In the genomic region with DNA sequence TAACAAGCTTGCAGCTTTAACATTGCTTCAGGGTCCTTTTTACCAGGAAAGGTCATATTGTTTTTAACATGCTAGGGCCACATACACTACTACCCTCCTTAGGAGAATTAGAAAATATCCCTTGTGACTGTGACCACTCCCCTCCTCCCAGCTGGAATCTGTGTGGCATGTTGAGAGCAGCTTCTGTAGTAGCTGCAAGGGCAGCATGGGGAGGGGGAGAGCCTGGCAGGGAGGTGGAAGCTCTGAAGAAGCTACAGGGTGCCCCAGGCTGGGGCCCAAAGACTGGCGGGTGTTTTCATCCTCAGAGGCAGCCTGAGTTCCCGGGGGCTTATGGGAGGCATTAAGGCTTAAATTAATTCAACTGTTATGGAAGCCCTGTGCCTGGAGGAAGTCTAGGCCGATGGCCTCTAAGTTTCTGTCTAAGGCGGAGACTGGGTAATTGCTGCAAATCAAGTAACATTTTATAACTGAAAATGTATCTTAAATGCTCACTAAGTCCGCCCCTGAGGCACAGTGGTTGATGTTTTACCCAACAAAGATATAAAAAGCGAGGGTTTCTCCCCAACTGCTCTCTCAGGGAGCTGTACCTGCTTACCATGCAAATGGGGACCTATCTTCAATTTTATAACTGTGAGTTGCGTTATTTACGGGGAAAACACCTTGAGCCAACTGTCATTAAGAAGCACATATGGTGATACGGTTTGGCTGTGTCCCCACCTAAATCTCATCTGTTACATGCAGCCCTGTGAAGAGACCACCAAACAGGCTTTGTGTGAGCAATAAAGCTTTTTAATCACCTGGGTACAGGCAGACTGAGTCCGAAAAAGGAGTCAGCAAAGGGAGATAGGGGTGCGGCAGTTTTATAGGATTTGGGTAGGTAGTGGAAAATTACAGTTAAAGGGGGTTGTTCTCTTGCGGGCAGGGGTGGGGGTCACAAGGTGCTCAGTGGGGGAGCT, we compare ENCODE assay signal across 8 cellular contexts. TPM values are rescaled to one million over a fixed set of nuclear protein-coding genes. Genes with fewer than 3 reads are reported as not detected.
A peak's percentile ranks its signal among the peaks of the same experiment; 100 is the strongest.
DNase-seq lines count a peak whose midpoint lies in the region; ATAC-seq and TF ChIP-seq lines count a peak whose summit lies in the region.
"Had no signal": no experiment of that assay in that cellular context is flagged by ENCODE, and none has a peak within 500 bp of the region (broad histone marks: within the 10 kb centered on the region; RNA-seq: fewer than 3 reads in every experiment).

No MANE protein-coding gene starts in this region.

- DNase-seq in naive thymus-derived CD8-positive, alpha-beta T cell: no peak
- DNase-seq in HCEC 1CT: no peak
- DNase-seq in activated T-cell treated with anti-CD3 and anti-CD28 coated beads, Interleukin-2, amount 50 U/mL, for 4 hours: no peak
- no peak for DNase-seq in body of pancreas
- DNase-seq: NCI-H1105 had no signal

- no peaks in the 10 kb centered on the region for H3K27me3 ChIP-seq in KMS-11 (ENCODE audit: insufficient read depth, low read depth)
- H3K27me3 ChIP-seq in body of pancreas: no peaks in the 10 kb centered on the region

- no peaks in the 10 kb centered on the region; the same call in 1 of the 2 replicates for H3K79me2 ChIP-seq in KMS-11 (ENCODE audit: insufficient read depth, low read depth)

- no peak overlapping the region for H2AFZ ChIP-seq in KMS-11 (ENCODE audit: low read depth)

- H3K4me1 ChIP-seq in KMS-11 (ENCODE audit: low read depth, poor library complexity, severe bottlenecking) (peaks cover 36% of the 10 kb centered on the region), body of pancreas (no peaks in the 10 kb centered on the region)

- H3K4me3 Mint-ChIP-seq in naive thymus-derived CD8-positive, alpha-beta T cell: peak overlapping the region in 7 of 10 donors; percentile 22 to 71 (median 39)
- H3K4me3 Mint-ChIP-seq in activated T-cell treated with anti-CD3 and anti-CD28 coated beads, Interleukin-2, amount 50 U/mL, for 4 hours: no peak overlapping the region

- TF ChIP-seq CTCF in KMS-11 (conservative IDR thresholded peaks at IDR 0.05; ENCODE audit: low read depth, low read length) (no peak), body of pancreas (IDR thresholded peaks at IDR 0.05) (no peak)

- peak overlapping the region in 7 of 10 donors; percentile 28 to 96 (median 66) for H3K27ac Mint-ChIP-seq in naive thymus-derived CD8-positive, alpha-beta T cell

- intact Hi-C loops in body of pancreas (cut with DNase I): no loop called here

- H3K4me2 ChIP-seq in KMS-11: 0 out of 2 replicates have a peak overlapping the region, but pooled peaks have one; percentile 17

- peaks cover 15 to 35% (median 32%) of the 10 kb centered on the region in 4 donors for H3K4me1 Mint-ChIP-seq in naive thymus-derived CD8-positive, alpha-beta T cell
- H3K4me1 Mint-ChIP-seq in activated T-cell treated with anti-CD3 and anti-CD28 coated beads, Interleukin-2, amount 50 U/mL, for 4 hours (ENCODE audit: low read depth): peaks cover 14% of the 10 kb centered on the region

- H3K27ac ChIP-seq in KMS-11: no peak overlapping the region
- H3K27ac ChIP-seq in body of pancreas: no peak overlapping the region

- H3K9me3 Mint-ChIP-seq in naive thymus-derived CD8-positive, alpha-beta T cell: no peaks in the 10 kb centered on the region
- no peaks in the 10 kb centered on the region for H3K9me3 Mint-ChIP-seq in activated T-cell treated with anti-CD3 and anti-CD28 coated beads, Interleukin-2, amount 50 U/mL, for 4 hours

- H3K9me3 ChIP-seq in body of pancreas: no peaks in the 10 kb centered on the region

- H3K4me3 ChIP-seq in KMS-11 (IDR thresholded peaks at IDR 0.05; ENCODE audit: insufficient read depth, low read depth, low read length) (no peak overlapping the region), body of pancreas (no peak overlapping the region)

- peaks cover 1 to 13% (median 4%) of the 10 kb centered on the region in 3 donors for H3K36me3 Mint-ChIP-seq in naive thymus-derived CD8-positive, alpha-beta T cell
- H3K36me3 Mint-ChIP-seq in activated T-cell treated with anti-CD3 and anti-CD28 coated beads, Interleukin-2, amount 50 U/mL, for 4 hours (ENCODE audit: insufficient read depth): peaks cover 6% of the 10 kb centered on the region

- H3K36me3 ChIP-seq in KMS-11 (ENCODE audit: insufficient read depth): no peaks in the 10 kb centered on the region
- H3K36me3 ChIP-seq in body of pancreas (replicated peaks in 1 of 2; ENCODE audit: insufficient read depth in 1 of 2, low read depth in 2 of 2): no peaks in the 10 kb centered on the region

- no peak overlapping the region for H3K9ac ChIP-seq in KMS-11

- peak; percentile 84 for ATAC-seq in GM18907 (IDR thresholded peaks at IDR 0.05; ENCODE audit: unreplicated experiment)
- ATAC-seq in GM21825 (IDR thresholded peaks at IDR 0.05; ENCODE audit: unreplicated experiment): peak; percentile 54
- no peak for ATAC-seq in naive thymus-derived CD8-positive, alpha-beta T cell
- ATAC-seq in activated T-cell treated with anti-CD3 and anti-CD28 coated beads, Interleukin-2, amount 50 U/mL, for 4 hours: no peak
- no peak for ATAC-seq in body of pancreas

- H3K27me3 Mint-ChIP-seq in naive thymus-derived CD8-positive, alpha-beta T cell: no peaks in the 10 kb centered on the region
- H3K27me3 Mint-ChIP-seq in activated T-cell treated with anti-CD3 and anti-CD28 coated beads, Interleukin-2, amount 50 U/mL, for 4 hours (ENCODE audit: low read depth): no peaks in the 10 kb centered on the region

- POLR2A ChIA-PET in naive thymus-derived CD8-positive, alpha-beta T cell (lab: Charles Lee): no interaction called here

- TF ChIP-seq POLR2A in body of pancreas (IDR thresholded peaks at IDR 0.05): no peak

- no peaks in the 10 kb centered on the region for H4K20me1 ChIP-seq in KMS-11 (ENCODE audit: insufficient read depth)

- WGBS in body of pancreas, 2 donors: 77 to 92% methylated on average over 11 of the region's 12 CpGs

RNA-seq across cellular contexts. Expression of a gene that starts 37.4 kb away (rescaled TPM):
- under 1 TPM; 0.52 to 0.55 TPM for total RNA-seq in naive thymus-derived CD8-positive, alpha-beta T cell
- under 1 TPM; 0.56 to 0.66 (median 0.63) TPM for polyA plus RNA-seq in naive thymus-derived CD8-positive, alpha-beta T cell
- 1 to 10 TPM; 1.6 to 2.4 (median 1.6) TPM for total RNA-seq in activated T-cell treated with anti-CD3 and anti-CD28 coated beads, Interleukin-2, amount 50 U/mL, for 4 hours
- 1 to 10 TPM; 3.6 TPM for total RNA-seq in body of pancreas

RNA-seq across cellular contexts. Expression of a gene that starts 37.8 kb away (rescaled TPM):
- total RNA-seq in naive thymus-derived CD8-positive, alpha-beta T cell: 10 to 100 TPM in 1 of 2 experiments, 1 to 10 TPM in 1; 8.6 to 10.0 TPM
- polyA plus RNA-seq in naive thymus-derived CD8-positive, alpha-beta T cell: 10 to 100 TPM in 2 of 3 donors, 1 to 10 TPM in 1; 9.5 to 12.0 (median 11.4) TPM
- total RNA-seq in activated T-cell treated with anti-CD3 and anti-CD28 coated beads, Interleukin-2, amount 50 U/mL, for 4 hours: 10 to 100 TPM; 27.1 to 36.6 (median 28.1) TPM
- total RNA-seq in body of pancreas: 10 to 100 TPM; 15.8 to 41.9 TPM

Comparison
In these comparisons a context has a peak if more than half of its experiments do, and no peak if none do; other contexts are left out.
1. ATAC-seq: peak in GM18907 (single experiment) and GM21825 (single experiment); none in naive thymus-derived CD8-positive, alpha-beta T cell (0 of 2), activated T-cell treated with anti-CD3 and anti-CD28 coated beads, Interleukin-2, amount 50 U/mL, for 4 hours (0 of 2) and body of pancreas (single experiment).